ENCODE assay signal across 10 cellular contexts in the genomic region with DNA sequence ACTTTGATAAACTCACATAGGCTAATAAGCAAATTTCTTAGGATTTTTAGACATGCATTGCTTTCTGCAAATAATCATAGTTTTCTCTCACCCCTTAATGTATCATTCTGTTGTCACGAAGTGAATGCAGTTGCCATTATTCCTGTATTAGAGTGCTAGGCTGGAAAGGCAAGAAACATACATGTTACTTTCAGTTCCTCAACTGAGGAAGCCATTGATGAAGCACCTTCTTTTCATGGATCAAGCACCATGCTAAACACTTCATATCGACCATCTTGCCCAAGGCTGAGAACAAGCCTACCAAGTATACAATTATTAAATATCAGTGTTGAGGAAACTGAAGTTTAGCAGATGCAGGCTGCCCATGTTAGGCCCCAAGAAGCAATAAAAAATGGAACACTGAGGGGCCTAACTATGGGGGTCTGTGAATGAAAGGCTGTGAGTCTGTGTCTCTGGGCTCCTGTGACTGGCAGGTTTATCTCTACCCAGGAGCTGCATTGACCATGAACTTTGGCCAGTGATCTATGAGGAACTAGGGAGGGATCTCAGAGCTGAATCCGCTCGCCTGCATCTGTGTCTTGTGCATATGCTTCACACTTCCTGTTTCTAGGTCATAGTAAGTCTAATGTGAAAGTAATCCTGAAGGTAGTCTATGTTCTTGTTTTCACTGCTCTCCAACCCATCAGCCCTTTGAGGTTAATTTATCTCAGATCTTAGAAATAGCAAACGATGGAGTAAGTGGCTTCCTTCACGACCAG. TPM values are rescaled to one million over a fixed set of nuclear protein-coding genes. Genes with fewer than 3 reads are reported as not detected.
DNase-seq lines count a peak whose midpoint lies in the region; ATAC-seq, FAIRE-seq and TF ChIP-seq lines count a peak whose summit lies in the region.
"Had no signal": no experiment of that assay in that cellular context is flagged by ENCODE, and none has a peak within 500 bp of the region (broad histone marks: within the 10 kb centered on the region; RNA-seq: fewer than 3 reads in every experiment).

No MANE protein-coding gene starts in this region.

- H3F3A ChIP-seq in PC-9 (ENCODE audit: insufficient read depth, low read depth): no peaks in the 10 kb centered on the region

- peaks cover 0 to 3% of the 10 kb centered on the region in 2 donors for H3K4me1 Mint-ChIP-seq in effector memory CD8-positive, alpha-beta T cell (ENCODE audit: low read depth in 2 of 2)
- no peaks in the 10 kb centered on the region for H3K4me1 Mint-ChIP-seq in H9

- H3K4me1 ChIP-seq in GM12878 (ENCODE audit: control insufficient read depth, insufficient read depth, low read length) (peaks cover 6% of the 10 kb centered on the region; the same call in 1 of the 2 replicates), H9 (ENCODE audit: insufficient read depth, low read length) (no peaks in the 10 kb centered on the region), PC-9 (replicated peaks; ENCODE audit: insufficient read depth) (peaks cover 11% of the 10 kb centered on the region; the same call in 1 of the 2 replicates)
- H3K4me1 ChIP-seq: foreskin keratinocyte had no signal

- no peak overlapping the region for H3T11ph ChIP-seq in H9 (ENCODE audit: low read length)

- H2AK5ac ChIP-seq in H9 (ENCODE audit: insufficient read length, low read length): no peak overlapping the region

- no peak for TF ChIP-seq CTCF in GM12878 (IDR thresholded peaks at IDR 0.05 in 2 of 3, conservative IDR thresholded peaks at IDR 0.05 in 1 of 3; ENCODE audit: control insufficient read depth in 2 of 3, extremely low read depth in 1 of 3, insufficient read depth in 1 of 3, low read depth in 3 of 3, low read length in 3 of 3)
- no peak for TF ChIP-seq CTCF in H9 (conservative IDR thresholded peaks at IDR 0.05)
- TF ChIP-seq CTCF in PC-9 (conservative IDR thresholded peaks at IDR 0.05): no peak

- H2BK20ac ChIP-seq in H9 (ENCODE audit: low read depth, low read length, poor library complexity, severe bottlenecking): no peak overlapping the region

- TF ChIP-seq EP300 in GM12878 (IDR thresholded peaks at IDR 0.05; ENCODE audit: borderline replicate concordance in 1 of 2, control insufficient read depth in 1 of 2, low read depth in 2 of 2, low read length in 2 of 2): no peak; a peak in 1 of 4 replicates

- in situ Hi-C loops in GM12878 (cut with MboI): no loop called here

- no peak overlapping the region for H3K18ac ChIP-seq in H9 (ENCODE audit: insufficient read length, low read depth, low read length)

- no peaks in the 10 kb centered on the region for H3K79me1 ChIP-seq in H9 (ENCODE audit: insufficient read depth, low read depth, low read length, poor library complexity, severe bottlenecking)

- 31% methylated on average over 6 of the region's 6 CpGs for WGBS in GM12878 (ENCODE audit: insufficient coverage, insufficient replicate concordance, low lambda C conversion rate, missing lambda C conversion rate)
- WGBS in H9 (ENCODE audit: extremely low coverage, insufficient read length, low lambda C conversion rate): no CpG with 5 or more reads among the region's 6 CpGs

- no peak overlapping the region for H3K4ac ChIP-seq in H9 (ENCODE audit: low read depth, low read length)

- H3K36me3 ChIP-seq in GM12878 (ENCODE audit: control insufficient read depth in 2 of 2, insufficient read depth in 2 of 2, low read length in 1 of 2) (no peaks in the 10 kb centered on the region), PC-9 (ENCODE audit: low read depth) (no peaks in the 10 kb centered on the region)

- no TSS peak for BruUV-seq in GM12878 (replicated peaks; lab: Mats Ljungman, UMichigan)
- BruUV-seq in PC-9 (replicated peaks; lab: Mats Ljungman, UMichigan): no TSS peak

- no peak overlapping the region for H2BK120ac ChIP-seq in H9 (ENCODE audit: low read depth, low read length, poor library complexity, severe bottlenecking)

- TF ChIP-seq RAD21 in GM12878 (IDR thresholded peaks at IDR 0.05; ENCODE audit: insufficient read depth, low read depth, low read length): no peak

- no peak overlapping the region for H3K4me3 Mint-ChIP-seq in effector memory CD8-positive, alpha-beta T cell
- H3K4me3 Mint-ChIP-seq in H9: no peak overlapping the region

- DNase-seq in GM12878 (ENCODE audit: low read depth, low spot score): no peak
- DNase-seq in ecto neural progenitor cell (ENCODE audit: low spot score): no peak
- DNase-seq in effector memory CD8-positive, alpha-beta T cell: no peak
- DNase-seq in H9: no peak
- DNase-seq in PC-9: no peak
- DNase-seq: foreskin keratinocyte had no signal

- POLR2A ChIA-PET in GM12878 (lab: Charles Lee): interaction anchor here (0.7 to 1.2 kb wide), 2 partner anchors 12 to 1501 kb away, joined by 3 read pairs; no protein-coding TSS in a partner anchor
- POLR2A ChIA-PET in PC-9 (lab: Charles Lee; ENCODE audit: unreplicated experiment): no interaction called here

- no peak for TF ChIP-seq POLR2A in GM12878 (IDR thresholded peaks at IDR 0.05; ENCODE audit: low read depth, low read length)

- no peak overlapping the region for H2BK12ac ChIP-seq in H9 (ENCODE audit: insufficient read length, low read depth, low read length)

- no peak overlapping the region for H3K27ac Mint-ChIP-seq in effector memory CD8-positive, alpha-beta T cell
- H3K27ac Mint-ChIP-seq in H9: no peak overlapping the region

- FAIRE-seq in GM12878 (lab: Jason Lieb, UNC): peak; percentile 91

- CTCF ChIA-PET in GM12878 (lab: Yijun Ruan, JAX) (no interaction called here), PC-9 (lab: Charles Lee) (no interaction called here)

- ATAC-seq in GM18868 (IDR thresholded peaks at IDR 0.05; ENCODE audit: unreplicated experiment) (peak; percentile 97), GM21619 (IDR thresholded peaks at IDR 0.05; ENCODE audit: unreplicated experiment) (peak; percentile 96), HG03342 (IDR thresholded peaks at IDR 0.05; ENCODE audit: unreplicated experiment) (peak; percentile 87), GM12878 (peak; percentile 87)
- ATAC-seq in effector memory CD8-positive, alpha-beta T cell (replicated peaks): no peak
- ATAC-seq: foreskin keratinocyte had no signal

- H3K27ac ChIP-seq in GM12878 (ENCODE audit: control insufficient read depth, insufficient read depth) (peak overlapping the region; percentile 36), H9 (ENCODE audit: insufficient read length, low read depth, low read length) (no peak overlapping the region), PC-9 (no peak overlapping the region)
- H3K27ac ChIP-seq: foreskin keratinocyte had no signal

- no peaks in the 10 kb centered on the region for H3K79me2 ChIP-seq in GM12878 (ENCODE audit: control insufficient read depth, insufficient read depth, low read length)
- H3K79me2 ChIP-seq in H9 (ENCODE audit: insufficient read depth, low read length): no peaks in the 10 kb centered on the region
- H3K79me2 ChIP-seq in PC-9 (ENCODE audit: low read depth): no peaks in the 10 kb centered on the region

- H3K36me3 Mint-ChIP-seq in effector memory CD8-positive, alpha-beta T cell (ENCODE audit: insufficient read depth): no peaks in the 10 kb centered on the region
- no peaks in the 10 kb centered on the region; a peak in 1 of 7 replicates for H3K36me3 Mint-ChIP-seq in H9 (ENCODE audit: insufficient read depth in 1 of 3, low read depth in 3 of 3)

- H3K27me3 ChIP-seq in GM12878 (replicated peaks in 1 of 2; ENCODE audit: control insufficient read depth in 2 of 2, insufficient read depth in 2 of 2, low read length in 1 of 2) (no peaks in the 10 kb centered on the region), H9 (ENCODE audit: insufficient read depth, low read length) (no peaks in the 10 kb centered on the region), PC-9 (ENCODE audit: insufficient read depth, low read depth) (no peaks in the 10 kb centered on the region)
- H3K27me3 ChIP-seq: foreskin keratinocyte had no signal

- H3K14ac ChIP-seq in H9 (ENCODE audit: insufficient read depth, low read length): no peak overlapping the region

- no peak overlapping the region for H4K91ac ChIP-seq in H9 (ENCODE audit: insufficient read length, low read depth, low read length)

- H3K9me3 ChIP-seq in GM12878 (replicated peaks; ENCODE audit: control insufficient read depth, insufficient read depth, low read length): no peaks in the 10 kb centered on the region
- no peaks in the 10 kb centered on the region for H3K9me3 ChIP-seq in H9 (ENCODE audit: control insufficient read depth, low read depth, low read length)
- 0 out of 2 replicates have a peak, but pooled peaks cover 6% of the 10 kb centered on the region for H3K9me3 ChIP-seq in PC-9 (ENCODE audit: insufficient read depth, low read depth)

- H4K5ac ChIP-seq in H9 (ENCODE audit: insufficient read length, low read depth, low read length): no peak overlapping the region

- H4K20me1 ChIP-seq in GM12878 (ENCODE audit: control insufficient read depth, insufficient read depth) (no peaks in the 10 kb centered on the region), H9 (ENCODE audit: control insufficient read depth, insufficient read depth, insufficient read length) (no peaks in the 10 kb centered on the region), PC-9 (ENCODE audit: insufficient read depth) (no peaks in the 10 kb centered on the region)

- peak overlapping the region; percentile 11; the same call in 1 of the 2 replicates for H2AFZ ChIP-seq in GM12878 (ENCODE audit: control insufficient read depth, low read depth, low read length)
- no peak overlapping the region for H2AFZ ChIP-seq in H9 (ENCODE audit: low read length)
- no peak overlapping the region for H2AFZ ChIP-seq in PC-9

- no peaks in the 10 kb centered on the region for H3K23me2 ChIP-seq in H9 (ENCODE audit: insufficient read length, low read depth, low read length, poor library complexity, severe bottlenecking)

- H3K9ac ChIP-seq in GM12878 (ENCODE audit: control insufficient read depth, insufficient read depth, low read length) (no peak overlapping the region), H9 (ENCODE audit: extremely low read depth, insufficient read length, low read length) (no peak overlapping the region)

- SMC1A ChIA-PET in GM12878 (lab: Charles Lee; ENCODE audit: uncharacterized antibody, unreplicated experiment): no interaction called here

- intact Hi-C loops in GM12878 (cut with micrococcal nuclease; ENCODE audit: unreplicated experiment): no loop called here
- intact Hi-C loops in PC-9 (cut with micrococcal nuclease; ENCODE audit: unreplicated experiment): no loop called here

- H3K4me3 ChIP-seq in GM12878 (no peak overlapping the region), PC-9 (no peak overlapping the region)

- H3K9me3 Mint-ChIP-seq in effector memory CD8-positive, alpha-beta T cell: no peaks in the 10 kb centered on the region
- H3K9me3 Mint-ChIP-seq in H9: no peaks in the 10 kb centered on the region

- RAD21 ChIA-PET in GM12878 (lab: Charles Lee; ENCODE audit: unreplicated experiment): no interaction called here

- H3K56ac ChIP-seq in H9 (ENCODE audit: insufficient read length, low read depth, low read length): no peak overlapping the region

- no peaks in the 10 kb centered on the region for H3K27me3 Mint-ChIP-seq in effector memory CD8-positive, alpha-beta T cell
- H3K27me3 Mint-ChIP-seq in H9 (ENCODE audit: low read depth): no peaks in the 10 kb centered on the region

- no peak overlapping the region for H2BK5ac ChIP-seq in H9 (ENCODE audit: insufficient read length, low read length)

- no peaks in the 10 kb centered on the region for H3K9me2 ChIP-seq in PC-9 (ENCODE audit: insufficient read depth)

- H4K8ac ChIP-seq in H9 (replicated peaks; ENCODE audit: insufficient read length, low read depth, low read length): no peak overlapping the region

- H3K4me2 ChIP-seq in GM12878 (ENCODE audit: control insufficient read depth, insufficient read depth) (no peak overlapping the region), H9 (ENCODE audit: insufficient read depth, insufficient read length, low read length) (no peak overlapping the region), PC-9 (no peak overlapping the region)

- no peak overlapping the region for H2BK15ac ChIP-seq in H9 (ENCODE audit: low read depth, low read length)

- no peak overlapping the region for H3K23ac ChIP-seq in H9 (ENCODE audit: insufficient read length, low read depth, low read length)

RNA-seq across cellular contexts. Expression of a gene that starts 16.0 kb away (rescaled TPM):
- total RNA-seq in GM12878 (2013; cell fraction: nucleolus; rRNA removed): not detected in 2 replicates
- total RNA-seq in GM12878 (2014; rRNA removed) (not detected in 2 replicates), GM12878 (2014; rRNA removed; fragmentation: Illumina TruSeq; extraction: Trizol) (not detected in 2 replicates), GM12878 (2021) (not detected in 2 replicates), H9 (2021) (not detected in 2 replicates), PC-9 (2021) (not detected in 2 replicates)
- polyA plus RNA-seq in GM12878 (2011; ENCODE audit: low read depth): not detected
- polyA plus RNA-seq in GM12878 (2011; rRNA removed) (not detected in 2 replicates), GM12878 (2014; fragmentation: Illumina TruSeq; extraction: Trizol) (not detected in 2 replicates), GM12878 (2014; fragmentation: Nextera tagmentation; extraction: Ambion mirVana) (not detected), GM12878 (2014; rRNA removed) (not detected in 2 replicates), GM12878 (2016; fragmentation: Nextera tagmentation; extraction: Ambion mirVana) (not detected)
- not detected in 2 replicates for polyA plus RNA-seq in GM12878 (2011; cell fraction: cytosol; rRNA removed)
- polyA plus RNA-seq in GM12878 (2011; cell fraction: nucleus; rRNA removed): not detected in 2 replicates
- polyA plus RNA-seq in GM12878 (2012): not detected in 2 replicates
- not detected in 2 replicates for polyA minus RNA-seq in GM12878 (2011; rRNA and poly(A)+ RNA removed)
- not detected in 2 replicates for polyA minus RNA-seq in GM12878 (2011; cell fraction: cytosol; rRNA and poly(A)+ RNA removed)
- not detected in 2 replicates for polyA minus RNA-seq in GM12878 (2011; cell fraction: nucleus; rRNA and poly(A)+ RNA removed)
- total RNA-seq: Daoy, foreskin keratinocyte had no signal
- polyA plus RNA-seq: foreskin keratinocyte had no signal
